In genomic region chr11:121570453-121570852, GRCh38 we compare ENCODE assay signal across 16 cellular contexts.
"Had no signal": no experiment of that assay in that cellular context is flagged by ENCODE, and none has a peak within 500 bp of the region (broad histone marks: within the 10 kb centered on the region; RNA-seq: fewer than 3 reads in every experiment).

No MANE protein-coding gene starts in this region.

- H3K4me3 Mint-ChIP-seq: activated T-helper 17 cell treated with anti-CD3 and anti-CD28 coated beads, Interleukin-2, amount 50 U/mL, for 72 hours had no signal

- H3K4me3 ChIP-seq: esophagus muscularis mucosa, left ventricle myocardium inferior, sigmoid colon, stomach had no signal

- H3K27ac Mint-ChIP-seq: activated T-helper 17 cell treated with anti-CD3 and anti-CD28 coated beads, Interleukin-2, amount 50 U/mL, for 72 hours had no signal

- H3K27me3 ChIP-seq: esophagus muscularis mucosa, sigmoid colon, stomach had no signal

- H3K9me3 ChIP-seq: esophagus muscularis mucosa, left ventricle myocardium inferior, sigmoid colon, spleen, stomach had no signal

- FAIRE-seq: kidney had no signal

- H3K4me1 Mint-ChIP-seq: activated T-helper 17 cell treated with anti-CD3 and anti-CD28 coated beads, Interleukin-2, amount 50 U/mL, for 72 hours had no signal

- H3K27ac ChIP-seq: esophagus muscularis mucosa, left ventricle myocardium inferior, sigmoid colon, stomach had no signal

- H3K9me3 Mint-ChIP-seq: activated T-helper 17 cell treated with anti-CD3 and anti-CD28 coated beads, Interleukin-2, amount 50 U/mL, for 72 hours had no signal

- H3K36me3 ChIP-seq: left ventricle myocardium inferior had no signal

- DNase-seq: activated CD4-positive, alpha-beta T cell treated with anti-CD3 and anti-CD28 coated beads, Interleukin-2, amount 50 U/mL, for 48 hours; activated naive CD4-positive, alpha-beta T cell treated with Interleukin-2 at 50 U/mL for 16 hours; aorta; cortex of kidney; effector CD4-positive, alpha-beta T cell; glutamatergic neuron; hypothalamus; kidney; left ventricle myocardium inferior; mesendoderm; sigmoid colon; spleen; stomach; T1000 had no signal

- ATAC-seq: activated T-helper 17 cell treated with anti-CD3 and anti-CD28 coated beads, Interleukin-2, amount 50 U/mL, for 72 hours had no signal

- H3K27me3 Mint-ChIP-seq: activated T-helper 17 cell treated with anti-CD3 and anti-CD28 coated beads, Interleukin-2, amount 50 U/mL, for 72 hours had no signal

- H3K4me1 ChIP-seq: esophagus muscularis mucosa, sigmoid colon had no signal
